In genomic region chr15:49032601-49033145, GRCh38 we compare ENCODE assay signal across 26 cellular contexts.
"Had no signal": no experiment of that assay in that cellular context is flagged by ENCODE, and none has a peak within 500 bp of the region (broad histone marks: within the 10 kb centered on the region; RNA-seq: fewer than 3 reads in every experiment).

No MANE protein-coding gene starts in this region.

- H3K4me3 ChIP-seq: MG63, Peyer's patch, SJSA1 had no signal

- DNase-seq: activated CD4-positive, alpha-beta memory T cell treated with anti-CD3 and anti-CD28 coated beads for 36 hours; activated CD4-positive, alpha-beta T cell treated with anti-CD3 and anti-CD28 coated beads for 48 hours; activated CD4-positive, CD25-positive, alpha-beta regulatory T cell treated with anti-CD3 and anti-CD28 coated beads, Interleukin-2, amount 50 U/mL, for 72 hours; activated CD8-positive, alpha-beta memory T cell treated with anti-CD3 and anti-CD28 coated beads for 24 hours; activated gamma-delta T cell; activated naive CD4-positive, alpha-beta T cell treated with anti-CD3 and anti-CD28 coated beads for 36 hours; activated T-cell treated with anti-CD3 and anti-CD28 coated beads, Interleukin-2, amount 50 U/mL, for 4 hours; amygdala; MG63; MV-4-11; NCI-H1092 treated with DMSO at 0.1 percent for 48 hours; NCI-H1417 treated with DMSO at 0.1 percent for 48 hours; NCI-H1694; NCI-H2029; NCI-H2107; NCI-H2171 treated with DMSO at 0.1 percent for 48 hours; NCI-H510A treated with DMSO at 0.1 percent for 48 hours; NCI-H69; NK-92 treated with Interleukin-12 subunit alpha and Interleukin-12 subunit beta, amount 100 ng/mL, for 24 hours; Peyer's patch; Right ventricle myocardium superior; SW 1271 had no signal

- H3K9me3 ChIP-seq: MG63, Peyer's patch, SJSA1 had no signal

- H3K27ac ChIP-seq: Peyer's patch, RWPE1, SJSA1 had no signal

- H3K27me3 ChIP-seq: MG63, Peyer's patch, SJSA1 had no signal

- ATAC-seq: activated T-cell treated with anti-CD3 and anti-CD28 coated beads, Interleukin-2, amount 50 U/mL, for 4 hours; SK-N-SH treated with all-trans-retinoic acid at 6 μM for 48 hours; WTC11 had no signal
